Comparison of ENCODE assay signal across 17 cellular contexts in the genomic region with DNA sequence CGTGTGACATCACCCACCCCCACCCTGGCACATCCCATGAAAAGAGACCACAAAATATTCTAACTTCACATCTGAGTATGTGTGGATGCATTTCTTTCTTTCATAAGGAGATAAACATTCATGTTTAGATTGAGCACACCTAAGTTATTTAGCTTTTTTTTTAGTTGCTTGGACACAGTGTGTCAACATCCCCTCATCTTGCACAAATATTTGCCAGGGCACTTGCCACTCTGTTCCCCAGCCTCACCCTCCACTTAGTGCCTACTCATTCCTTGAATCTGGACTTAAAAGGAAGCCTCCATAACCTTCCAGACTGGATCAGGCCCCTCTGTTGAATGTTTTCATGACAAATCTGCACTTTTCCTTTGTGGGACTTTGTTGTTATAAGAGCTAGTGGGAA.
A peak's percentile ranks its signal among the peaks of the same experiment; 100 is the strongest.
DNase-seq lines count a peak whose midpoint lies in the region; ATAC-seq, FAIRE-seq and TF ChIP-seq lines count a peak whose summit lies in the region.
"Had no signal": no experiment of that assay in that cellular context is flagged by ENCODE, and none has a peak within 500 bp of the region (broad histone marks: within the 10 kb centered on the region; RNA-seq: fewer than 3 reads in every experiment).

No MANE protein-coding gene starts in this region.

- H3K4me1 ChIP-seq in IMR-90 (ENCODE audit: control insufficient read depth, insufficient read depth, low read length) (peaks cover 10% of the 10 kb centered on the region), left lung (no peaks in the 10 kb centered on the region), upper lobe of left lung (peaks cover 0 to 5% (median 0%) of the 10 kb centered on the region in 4 donors)
- H3K4me1 ChIP-seq: HAP-1 had no signal

- 0 out of 2 replicates have a peak overlapping the region, but pooled peaks have one; percentile 22 for H3K14ac ChIP-seq in IMR-90 (replicated peaks; ENCODE audit: low read depth, low read length)

- TF ChIP-seq CTCF in AG10803 (conservative IDR thresholded peaks at IDR 0.05; ENCODE audit: low read length): no peak
- TF ChIP-seq CTCF in IMR-90 (conservative IDR thresholded peaks at IDR 0.05; ENCODE audit: low read depth, low read length): no peak
- no peak for TF ChIP-seq CTCF in left lung (IDR thresholded peaks at IDR 0.05)
- TF ChIP-seq CTCF in upper lobe of left lung (IDR thresholded peaks at IDR 0.05): no peak

- H2AFZ ChIP-seq in IMR-90 (replicated peaks; ENCODE audit: low read length, poor library complexity): no peak overlapping the region

- peaks cover 3% of the 10 kb centered on the region; the same call in 1 of the 2 replicates for H3K9me1 ChIP-seq in IMR-90 (ENCODE audit: insufficient read depth, low read length)

- H3K18ac ChIP-seq in IMR-90 (ENCODE audit: low read depth, low read length): no peak overlapping the region; the same call in 1 of the 2 replicates

- 0 out of 3 replicates have a peak overlapping the region, but pooled peaks have one; percentile 8 for H2BK15ac ChIP-seq in IMR-90 (ENCODE audit: low read depth, low read length)

- H4K20me1 ChIP-seq in IMR-90 (ENCODE audit: insufficient read depth, low read length): no peaks in the 10 kb centered on the region

- no peak for TF ChIP-seq EP300 in upper lobe of left lung (IDR thresholded peaks at IDR 0.05)

- H3K36me3 ChIP-seq in IMR-90 (ENCODE audit: control insufficient read depth, insufficient read depth, low read length): no peaks in the 10 kb centered on the region
- no peaks in the 10 kb centered on the region for H3K36me3 ChIP-seq in left lung
- H3K36me3 ChIP-seq in upper lobe of left lung: no peaks in the 10 kb centered on the region
- H3K36me3 ChIP-seq: HAP-1 had no signal

- peak overlapping the region; percentile 5; the same call in 1 of the 2 replicates for H4K5ac ChIP-seq in IMR-90 (ENCODE audit: low read depth, low read length)

- intact Hi-C loops in IMR-90 (cut with micrococcal nuclease): loop anchor here (5.0 kb wide), 1 partner anchor 338 kb away; the partner anchor contains the start of gene IGFBP3
- intact Hi-C loops in left lung (cut with DNase I): no loop called here

- no peak for FAIRE-seq in GM19239 (lab: Jason Lieb, UNC)
- FAIRE-seq: GM12892, H1, HepG2, HTR-8/SVneo had no signal

- peak overlapping the region; percentile 49 for H2BK5ac ChIP-seq in IMR-90 (ENCODE audit: low read depth, low read length, poor library complexity, severe bottlenecking)

- no peak overlapping the region for H3K9ac ChIP-seq in IMR-90 (ENCODE audit: low read depth, low read length)

- H3K4me2 ChIP-seq in IMR-90 (ENCODE audit: low read depth, low read length): no peak overlapping the region

- peak overlapping the region; percentile 26; the same call in 1 of the 2 replicates for H2BK20ac ChIP-seq in IMR-90 (ENCODE audit: low read depth, low read length)

- H2BK120ac ChIP-seq in IMR-90 (ENCODE audit: low read depth, low read length): peak overlapping the region; percentile 24

- H2AK9ac ChIP-seq in IMR-90 (replicated peaks; ENCODE audit: low read depth, low read length, poor library complexity): no peak overlapping the region

- H3K23ac ChIP-seq in IMR-90 (ENCODE audit: low read depth, low read length): no peak overlapping the region

- H3K27me3 ChIP-seq in IMR-90 (ENCODE audit: control insufficient read depth, insufficient read depth, low read length) (no peaks in the 10 kb centered on the region), left lung (no peaks in the 10 kb centered on the region), upper lobe of left lung (no peaks in the 10 kb centered on the region)

- dilution Hi-C loops in IMR-90 (cut with HindIII; ENCODE audit: low sequenced_read_pairs, unreplicated experiment): no loop called here

- H2AK5ac ChIP-seq in IMR-90 (ENCODE audit: low read depth, low read length): no peak overlapping the region; the same call in 1 of the 2 replicates

- H3K4me3 ChIP-seq in AG10803 (ENCODE audit: low read length) (no peak overlapping the region), IMR-90 (ENCODE audit: insufficient read depth, low read depth, low read length) (no peak overlapping the region), left lung (no peak overlapping the region), upper lobe of left lung (no peak overlapping the region)
- H3K4me3 ChIP-seq: HAP-1 had no signal

- H3K56ac ChIP-seq in IMR-90 (ENCODE audit: extremely low read depth, insufficient read depth, low read length): no peak overlapping the region

- peak overlapping the region in 1 of 2 experiments; percentile 35; a peak in 1 of 4 replicates for H4K8ac ChIP-seq in IMR-90 (ENCODE audit: low read depth in 2 of 2, low read length in 2 of 2)

- H3K79me1 ChIP-seq in IMR-90 (ENCODE audit: low read depth in 1 of 2, low read length in 2 of 2): no peaks in the 10 kb centered on the region

- peaks cover 6% of the 10 kb centered on the region for H3K9me3 ChIP-seq in IMR-90 (ENCODE audit: control insufficient read depth, insufficient read depth, low read length)
- peaks cover 0 to 38% of the 10 kb centered on the region in 2 donors for H3K9me3 ChIP-seq in left lung
- peaks cover 5 to 21% (median 13%) of the 10 kb centered on the region in 4 donors for H3K9me3 ChIP-seq in upper lobe of left lung
- H3K9me3 ChIP-seq: HAP-1 had no signal

- TF ChIP-seq POLR2A in IMR-90 (IDR thresholded peaks at IDR 0.05; ENCODE audit: low read depth, low read length): no peak
- no peak for TF ChIP-seq POLR2A in upper lobe of left lung (IDR thresholded peaks at IDR 0.05)

- peak overlapping the region; percentile 1; the same call in 1 of the 2 replicates for H4K91ac ChIP-seq in IMR-90 (ENCODE audit: insufficient read depth, low read depth, low read length)

- DNase-seq in AG10803 (ENCODE audit: low read depth) (peak; percentile 2), IMR-90 (no peak), left lung (peak in 1 of 2 donors; percentile 38), upper lobe of left lung (no peak), NCI-H2171 treated with DMSO at 0.1 percent for 48 hours (lab: John Stamatoyannopoulos, UW) (no peak), GM19239 (ENCODE audit: insufficient read length, low spot score) (no peak), NCI-H82 treated with DMSO at 0.1 percent for 48 hours (lab: John Stamatoyannopoulos, UW; ENCODE audit: unreplicated experiment) (no peak)
- DNase-seq: AML-193; C1 segment of cervical spinal cord; CD4-positive, alpha-beta T cell; DND-41; GDM1 had no signal

- WGBS in IMR-90 (ENCODE audit: extremely low coverage in 2 of 2, insufficient read length in 1 of 2), 2 experiments: no CpG with 5 or more reads among the region's 1 CpG
- WGBS in upper lobe of left lung, 2 donors: 13 to 40% methylated on average over 1 of the region's 1 CpG

- in situ Hi-C loops in IMR-90 (cut with MboI; ENCODE audit: low sequenced_read_pairs): no loop called here

- H3K4ac ChIP-seq in IMR-90 (ENCODE audit: low read depth, low read length): peak overlapping the region; percentile 37; the same call in 1 of the 2 replicates

- no peak for TF ChIP-seq RAD21 in IMR-90 (IDR thresholded peaks at IDR 0.05; ENCODE audit: low read length)

- no peak overlapping the region for H3K27ac ChIP-seq in IMR-90 (ENCODE audit: insufficient read depth, low read length)
- no peak overlapping the region for H3K27ac ChIP-seq in left lung
- H3K27ac ChIP-seq in upper lobe of left lung: no peak overlapping the region

- POLR2A ChIA-PET in IMR-90 (lab: Charles Lee; ENCODE audit: unreplicated experiment): interaction anchor here (0.6 kb wide), 1 partner anchor 105 kb away, joined by 6 read pairs; no protein-coding TSS in a partner anchor

- CTCF ChIA-PET in IMR-90 (lab: Yijun Ruan, JAX): interaction anchor here (0.6 to 0.9 kb wide), 2 partner anchors 27 to 107 kb away, joined by 3 read pairs; no protein-coding TSS in a partner anchor

- no peak for ATAC-seq in IMR-90 (ENCODE audit: low read depth)
- ATAC-seq in left lung: peak; percentile 92
- peak; percentile 23 to 49 for ATAC-seq in upper lobe of left lung (ENCODE audit: low FRiP score in 2 of 2)
- ATAC-seq: HepG2 had no signal

- no TSS peak for BruUV-seq in IMR-90 (replicated peaks; lab: Mats Ljungman, UMichigan)

TF ChIP-seq in IMR-90, 13 proteins besides CTCF, POLR2A, EP300 and RAD21:
- TF ChIP-seq MXI1 (IDR thresholded peaks at IDR 0.05; ENCODE audit: borderline replicate concordance, low read depth, low read length) (no peak), SMC3 (IDR thresholded peaks at IDR 0.05; ENCODE audit: low read depth, low read length) (no peak), BHLHE40 (IDR thresholded peaks at IDR 0.05; ENCODE audit: low read depth, low read length) (no peak), MAFK (IDR thresholded peaks at IDR 0.05; ENCODE audit: low read depth, low read length) (no peak), CHD1 (IDR thresholded peaks at IDR 0.05; ENCODE audit: low read depth, low read length) (no peak), CEBPB (IDR thresholded peaks at IDR 0.05; ENCODE audit: low read depth, low read length) (no peak), USF2 (IDR thresholded peaks at IDR 0.05; ENCODE audit: low read depth, low read length) (no peak), NFE2L2 (IDR thresholded peaks at IDR 0.05; ENCODE audit: low read depth, low read length) (no peak), RCOR1 (IDR thresholded peaks at IDR 0.05; ENCODE audit: insufficient replicate concordance, low read length) (no peak), FOS (IDR thresholded peaks at IDR 0.05; ENCODE audit: low read depth, low read length) (no peak), MAZ (IDR thresholded peaks at IDR 0.05; ENCODE audit: borderline replicate concordance, low read depth, low read length) (no peak), RFX5 (IDR thresholded peaks at IDR 0.05; ENCODE audit: low read depth, low read length) (no peak)
- TF ChIP-seq, protein P1, sequence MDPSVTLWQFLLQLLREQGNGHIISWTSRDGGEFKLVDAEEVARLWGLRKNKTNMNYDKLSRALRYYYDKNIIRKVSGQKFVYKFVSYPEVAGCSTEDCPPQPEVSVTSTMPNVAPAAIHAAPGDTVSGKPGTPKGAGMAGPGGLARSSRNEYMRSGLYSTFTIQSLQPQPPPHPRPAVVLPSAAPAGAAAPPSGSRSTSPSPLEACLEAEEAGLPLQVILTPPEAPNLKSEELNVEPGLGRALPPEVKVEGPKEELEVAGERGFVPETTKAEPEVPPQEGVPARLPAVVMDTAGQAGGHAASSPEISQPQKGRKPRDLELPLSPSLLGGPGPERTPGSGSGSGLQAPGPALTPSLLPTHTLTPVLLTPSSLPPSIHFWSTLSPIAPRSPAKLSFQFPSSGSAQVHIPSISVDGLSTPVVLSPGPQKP (IDR thresholded peaks at IDR 0.05; ENCODE audit: borderline replicate concordance, low read depth, low read length): no peak
